ENCODE assay signal across 11 cellular contexts in the genomic region with DNA sequence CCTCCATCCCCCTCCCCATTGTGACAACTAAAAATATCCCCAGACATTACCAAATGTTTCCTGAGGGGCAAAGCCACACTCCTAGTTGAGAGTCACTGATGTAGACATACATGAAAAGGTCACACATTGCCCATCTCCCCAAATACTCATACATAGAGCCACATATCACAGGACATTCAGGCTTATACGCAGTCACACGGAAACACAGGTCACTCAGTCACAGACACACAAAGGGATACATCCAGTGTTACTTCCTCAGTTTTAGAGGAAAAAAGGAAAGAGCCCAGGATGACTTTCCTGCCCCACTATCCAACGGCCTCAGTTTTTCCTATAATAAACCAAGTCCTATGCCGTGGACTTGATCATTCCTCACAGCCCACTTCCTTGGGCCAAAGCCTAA. TPM values are rescaled to one million over a fixed set of nuclear protein-coding genes. Genes with fewer than 3 reads are reported as not detected.
DNase-seq lines count a peak whose midpoint lies in the region; ATAC-seq and TF ChIP-seq lines count a peak whose summit lies in the region.
"Had no signal": no experiment of that assay in that cellular context is flagged by ENCODE, and none has a peak within 500 bp of the region (broad histone marks: within the 10 kb centered on the region; RNA-seq: fewer than 3 reads in every experiment).

No MANE protein-coding gene starts in this region.

- H3K27ac Mint-ChIP-seq in activated naive CD8-positive, alpha-beta T cell treated with anti-CD3 and anti-CD28 coated beads, Interleukin-2, amount 50 U/mL, for 24 hours, result peak overlapping the region; percentile 94

- no peak for TF ChIP-seq CTCF in heart right ventricle (IDR thresholded peaks at IDR 0.05)
- no peak for TF ChIP-seq CTCF in left lung (IDR thresholded peaks at IDR 0.05)
- no peak for TF ChIP-seq CTCF in transverse colon (IDR thresholded peaks at IDR 0.05)

- in situ Hi-C loops in transverse colon (cut with MboI; ENCODE audit: low pct_ligation_motif_present in 1 of 4, low pct_unique_long_range_greater_than_20kb in 1 of 4, low sequenced_read_pairs in 3 of 4), result loop anchor here in 1 of 4 donors (25.0 kb wide), 1 partner anchor 299 kb away; the partner anchor contains the start of genes ILF2 and SNAPIN

- ATAC-seq in heart right ventricle, result no peak
- ATAC-seq in left ventricle myocardium superior, result no peak
- ATAC-seq in activated naive CD8-positive, alpha-beta T cell treated with anti-CD3 and anti-CD28 coated beads, Interleukin-2, amount 50 U/mL, for 24 hours, result no peak
- ATAC-seq in left lung, result no peak
- no peak for ATAC-seq in HG03565 (IDR thresholded peaks at IDR 0.05; ENCODE audit: unreplicated experiment)
- no peak for ATAC-seq in HG02852 (IDR thresholded peaks at IDR 0.05; ENCODE audit: unreplicated experiment)

- WGBS in heart right ventricle, 2 donors, result 62 to 71% methylated on average over 4 of the region's 4 CpGs
- WGBS in transverse colon (ENCODE audit: low coverage in 1 of 2), 2 donors, result 75% methylated on average over 4 of the region's 4 CpGs

- H3K4me3 Mint-ChIP-seq in activated naive CD8-positive, alpha-beta T cell treated with anti-CD3 and anti-CD28 coated beads, Interleukin-2, amount 50 U/mL, for 24 hours, result peak overlapping the region; percentile 89

- H3K27me3 ChIP-seq in heart right ventricle (no peaks in the 10 kb centered on the region), left lung (no peaks in the 10 kb centered on the region), transverse colon (no peaks in the 10 kb centered on the region)

- H3K9me3 Mint-ChIP-seq in activated naive CD8-positive, alpha-beta T cell treated with anti-CD3 and anti-CD28 coated beads, Interleukin-2, amount 50 U/mL, for 24 hours, result no peaks in the 10 kb centered on the region

- peak overlapping the region in 6 of 10 donors; percentile 95 to 98 (median 96) for H3K27ac ChIP-seq in heart right ventricle
- H3K27ac ChIP-seq in left lung, result peak overlapping the region; percentile 44 to 97
- peak overlapping the region; percentile 89 to 99 (median 96) for H3K27ac ChIP-seq in transverse colon

- peaks cover 19% of the 10 kb centered on the region for H3K36me3 Mint-ChIP-seq in activated naive CD8-positive, alpha-beta T cell treated with anti-CD3 and anti-CD28 coated beads, Interleukin-2, amount 50 U/mL, for 24 hours (ENCODE audit: low read depth)

- H3K4me3 ChIP-seq in heart right ventricle (peak overlapping the region in 2 of 10 donors; percentile 66 to 74), left lung (peak overlapping the region in 1 of 2 donors; percentile 89), transverse colon (peak overlapping the region in 1 of 4 donors; percentile 63)

- intact Hi-C loops in heart right ventricle (cut with DNase I) (no loop called here), left ventricle myocardium superior (cut with micrococcal nuclease) (no loop called here), left lung (cut with DNase I) (no loop called here), transverse colon (cut with DNase I; ENCODE audit: low total_unique reads) (no loop called here)

- H3K9me3 ChIP-seq in heart right ventricle (no peaks in the 10 kb centered on the region), left lung (no peaks in the 10 kb centered on the region), transverse colon (no peaks in the 10 kb centered on the region)

- H3K36me3 ChIP-seq in heart right ventricle, result peaks cover 0 to 29% (median 10%) of the 10 kb centered on the region in 9 donors
- H3K36me3 ChIP-seq in left lung, result peaks cover 0 to 25% of the 10 kb centered on the region in 2 donors
- H3K36me3 ChIP-seq in transverse colon, result no peaks in the 10 kb centered on the region

- TF ChIP-seq POLR2A in transverse colon (IDR thresholded peaks at IDR 0.05) (no peak), erythroblast (IDR thresholded peaks at IDR 0.05; ENCODE audit: low read length) (no peak)

- H3K4me1 ChIP-seq in heart right ventricle (peaks cover 25 to 83% (median 62%) of the 10 kb centered on the region in 9 donors), left lung (peaks cover 27 to 85% of the 10 kb centered on the region in 2 donors), transverse colon (peaks cover 33 to 58% (median 46%) of the 10 kb centered on the region in 4 donors)

- DNase-seq in heart right ventricle (no peak), left ventricle myocardium superior (no peak), left lung (no peak), transverse colon (no peak), erythroblast (lab: John Stamatoyannopoulos, UW) (no peak)
- DNase-seq in activated naive CD8-positive, alpha-beta T cell treated with anti-CD3 and anti-CD28 coated beads, Interleukin-2, amount 50 U/mL, for 24 hours, result no peak
- DNase-seq: central memory CD4-positive, alpha-beta T cell; stimulated activated naive CD4-positive, alpha-beta T cell treated with Interleukin-2 at 50 U/mL for 16 hours; T1000 had no signal

- TF ChIP-seq EP300 in transverse colon (IDR thresholded peaks at IDR 0.05; ENCODE audit: low read depth), result no peak

- no peaks in the 10 kb centered on the region for H3K27me3 Mint-ChIP-seq in activated naive CD8-positive, alpha-beta T cell treated with anti-CD3 and anti-CD28 coated beads, Interleukin-2, amount 50 U/mL, for 24 hours

- peaks cover 56% of the 10 kb centered on the region for H3K4me1 Mint-ChIP-seq in activated naive CD8-positive, alpha-beta T cell treated with anti-CD3 and anti-CD28 coated beads, Interleukin-2, amount 50 U/mL, for 24 hours

RNA-seq across cellular contexts. Expression of gene SLC39A1, which starts 1.9 kb away (rescaled TPM):
- total RNA-seq in heart right ventricle, result 10 to 100 TPM; 27.6 to 63.0 (median 34.3) TPM
- polyA plus RNA-seq in heart right ventricle, result 100 to 1,000 TPM in 1 of 2 donors, 10 to 100 TPM in 1; 24.6 to 102 TPM
- total RNA-seq in left ventricle myocardium superior, result 45.8 TPM
- total RNA-seq in left lung, result 100 to 1,000 TPM; 111 to 185 TPM
- 10 to 100 TPM; 19.9 to 80.0 (median 47.1) TPM for total RNA-seq in transverse colon

RNA-seq across cellular contexts. Expression of gene CRTC2, which starts 3.0 kb away (rescaled TPM):
- 10 to 100 TPM; 14.6 to 25.6 (median 18.0) TPM for total RNA-seq in heart right ventricle
- polyA plus RNA-seq in heart right ventricle, result 10 to 100 TPM; 19.2 to 50.5 TPM
- total RNA-seq in left ventricle myocardium superior, result 21.2 TPM
- total RNA-seq in left lung, result 10 to 100 TPM; 39.7 to 54.3 TPM
- 10 to 100 TPM; 13.3 to 32.5 (median 21.4) TPM for total RNA-seq in transverse colon

RNA-seq across cellular contexts. Expression of gene CREB3L4, which starts 6.3 kb away (rescaled TPM):
- 1 to 10 TPM; 2.9 to 8.5 (median 4.1) TPM for total RNA-seq in heart right ventricle
- polyA plus RNA-seq in heart right ventricle, result 1 to 10 TPM; 5.6 to 7.6 TPM
- 5.0 TPM for total RNA-seq in left ventricle myocardium superior
- total RNA-seq in left lung, result 1 to 10 TPM; 9.3 to 10.0 TPM
- total RNA-seq in transverse colon, result 10 to 100 TPM in 2 of 4 donors, 1 to 10 TPM in 2; 2.2 to 18.7 (median 11.6) TPM

RNA-seq across cellular contexts. Expression of gene DENND4B, which starts 14.9 kb away (rescaled TPM):
- 10 to 100 TPM; 29.4 to 60.4 (median 39.0) TPM for total RNA-seq in heart right ventricle
- polyA plus RNA-seq in heart right ventricle, result 10 to 100 TPM; 23.7 to 68.2 TPM
- 51.7 TPM for total RNA-seq in left ventricle myocardium superior
- 100 to 1,000 TPM in 1 of 2 donors, 10 to 100 TPM in 1; 49.5 to 106 TPM for total RNA-seq in left lung
- total RNA-seq in transverse colon, result 100 to 1,000 TPM in 1 of 4 donors, 10 to 100 TPM in 3; 42.3 to 121 (median 50.3) TPM

RNA-seq across cellular contexts. Expression of gene JTB, which starts 16.1 kb away (rescaled TPM):
- 10 to 100 TPM; 49.4 to 94.7 (median 56.8) TPM for total RNA-seq in heart right ventricle
- polyA plus RNA-seq in heart right ventricle, result 100 to 1,000 TPM in 1 of 2 donors, 10 to 100 TPM in 1; 80.9 to 225 TPM
- 80.7 TPM for total RNA-seq in left ventricle myocardium superior
- 100 to 1,000 TPM; 142 to 148 TPM for total RNA-seq in left lung
- total RNA-seq in transverse colon, result 100 to 1,000 TPM in 3 of 4 donors, 10 to 100 TPM in 1; 88.8 to 303 (median 280) TPM
